Comparison of ENCODE assay signal across 9 cellular contexts in the genomic region with DNA sequence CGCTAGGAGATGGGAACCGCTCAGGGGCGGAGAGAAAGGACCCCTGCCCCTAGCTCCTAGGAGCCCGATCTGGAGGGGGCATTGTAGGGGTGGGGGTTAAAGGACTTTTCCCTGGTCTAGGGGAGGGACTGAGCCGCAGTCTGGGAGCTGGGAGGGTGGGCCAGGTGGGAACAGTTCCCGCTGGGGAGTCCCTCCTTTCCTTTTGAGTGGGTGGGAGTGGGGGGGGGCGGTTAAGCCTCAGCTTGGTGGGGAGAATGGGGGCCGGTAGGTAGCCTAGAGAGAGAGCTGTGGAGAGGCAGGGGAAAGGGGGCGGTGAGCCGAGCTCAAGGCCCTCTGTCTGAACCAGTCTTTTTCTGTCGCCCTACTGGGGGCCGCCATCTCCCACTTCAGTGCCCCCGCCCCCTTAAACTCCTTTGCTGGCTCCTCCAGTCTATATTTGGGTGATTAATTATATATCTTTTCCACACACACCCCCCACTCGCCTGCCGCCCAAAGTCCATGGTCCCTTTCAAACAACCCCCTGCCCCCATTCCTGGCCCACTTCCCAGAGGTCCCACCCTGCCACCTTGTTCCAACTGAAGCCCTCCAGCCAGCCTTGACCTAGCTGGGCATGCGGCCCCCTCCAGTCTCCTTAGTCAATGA. TPM values are rescaled to one million over a fixed set of nuclear protein-coding genes. Genes with fewer than 3 reads are reported as not detected.
DNase-seq lines count a peak whose midpoint lies in the region; ATAC-seq and TF ChIP-seq lines count a peak whose summit lies in the region.
"Had no signal": no experiment of that assay in that cellular context is flagged by ENCODE, and none has a peak within 500 bp of the region (broad histone marks: within the 10 kb centered on the region; RNA-seq: fewer than 3 reads in every experiment).

No MANE protein-coding gene starts in this region.

- no peaks in the 10 kb centered on the region for H3K9me2 ChIP-seq in Karpas-422 (replicated peaks; ENCODE audit: insufficient read depth, low read length)

- DNase-seq in BE2C = no peak
- peak; percentile 38 for DNase-seq in Karpas-422
- peak; percentile 40 for DNase-seq in coronary artery (ENCODE audit: low spot score)
- DNase-seq in natural killer cell treated with Interleukin-12 subunit alpha and Interleukin-12 subunit beta and Interleukin-15 and Interleukin-18, amount 100 ng/mL, for 72 hours (ENCODE audit: low spot score) = peak; percentile 56
- no peak for DNase-seq in retina

- peak overlapping the region; percentile 62 for H3K4me2 ChIP-seq in Karpas-422 (ENCODE audit: low read depth, low read length, poor library complexity, severe bottlenecking)

- H3K4me3 Mint-ChIP-seq in natural killer cell treated with Interleukin-12 subunit alpha and Interleukin-12 subunit beta and Interleukin-15 and Interleukin-18, amount 100 ng/mL, for 72 hours = peak overlapping the region; percentile 92

- ATAC-seq in natural killer cell treated with Interleukin-12 subunit alpha and Interleukin-12 subunit beta and Interleukin-15 and Interleukin-18, amount 100 ng/mL, for 72 hours = no peak
- no peak for ATAC-seq in GM21360 (IDR thresholded peaks at IDR 0.05; ENCODE audit: unreplicated experiment)
- no peak for ATAC-seq in GM21723 (IDR thresholded peaks at IDR 0.05; ENCODE audit: unreplicated experiment)
- ATAC-seq in HG02884 (IDR thresholded peaks at IDR 0.05; ENCODE audit: unreplicated experiment) = no peak

- no peaks in the 10 kb centered on the region for H4K20me1 ChIP-seq in Karpas-422 (ENCODE audit: insufficient read depth, low read depth, low read length)

- H3K27ac ChIP-seq in Karpas-422 (ENCODE audit: low read length) (no peak overlapping the region), coronary artery (peak overlapping the region; percentile 23 to 76)

- H3K27me3 ChIP-seq in BE2C (no peaks in the 10 kb centered on the region), Karpas-422 (ENCODE audit: low read length) (no peaks in the 10 kb centered on the region)

- no peaks in the 10 kb centered on the region for H3K9me3 Mint-ChIP-seq in natural killer cell treated with Interleukin-12 subunit alpha and Interleukin-12 subunit beta and Interleukin-15 and Interleukin-18, amount 100 ng/mL, for 72 hours

- H3K36me3 ChIP-seq in BE2C (no peaks in the 10 kb centered on the region), Karpas-422 (ENCODE audit: insufficient read depth, low read length) (no peaks in the 10 kb centered on the region)

- TF ChIP-seq CTCF in BE2C (IDR thresholded peaks at IDR 0.05; ENCODE audit: low read depth, low read length) (no peak), coronary artery (IDR thresholded peaks at IDR 0.05) (no peak)

- peak overlapping the region; percentile 88 for H3K9ac ChIP-seq in Karpas-422 (ENCODE audit: low read length)

- peak overlapping the region in 1 of 2 donors; percentile 56 for H3K27ac Mint-ChIP-seq in natural killer cell treated with Interleukin-12 subunit alpha and Interleukin-12 subunit beta and Interleukin-15 and Interleukin-18, amount 100 ng/mL, for 72 hours

- no peaks in the 10 kb centered on the region for H3K36me3 Mint-ChIP-seq in natural killer cell treated with Interleukin-12 subunit alpha and Interleukin-12 subunit beta and Interleukin-15 and Interleukin-18, amount 100 ng/mL, for 72 hours

- H3K27me3 Mint-ChIP-seq in natural killer cell treated with Interleukin-12 subunit alpha and Interleukin-12 subunit beta and Interleukin-15 and Interleukin-18, amount 100 ng/mL, for 72 hours = peaks cover 0 to 5% of the 10 kb centered on the region in 2 donors

- H3K9me3 ChIP-seq in BE2C (no peaks in the 10 kb centered on the region), Karpas-422 (ENCODE audit: low read length) (no peaks in the 10 kb centered on the region)

- peaks cover 20 to 25% of the 10 kb centered on the region in 2 donors for H3K4me1 Mint-ChIP-seq in natural killer cell treated with Interleukin-12 subunit alpha and Interleukin-12 subunit beta and Interleukin-15 and Interleukin-18, amount 100 ng/mL, for 72 hours (ENCODE audit: low read depth in 2 of 2)

- H3K4me3 ChIP-seq in BE2C (ENCODE audit: low read depth, low read length) (peak overlapping the region; percentile 63), Karpas-422 (ENCODE audit: low read length) (peak overlapping the region; percentile 84), coronary artery (peak overlapping the region; percentile 88)

- H3K79me2 ChIP-seq in Karpas-422 (ENCODE audit: low read length) = peaks cover 47% of the 10 kb centered on the region

- H3K4me1 ChIP-seq in BE2C (no peaks in the 10 kb centered on the region), Karpas-422 (ENCODE audit: low read length) (peaks cover 16% of the 10 kb centered on the region)

- H2AFZ ChIP-seq in Karpas-422 (ENCODE audit: low read length) = no peak overlapping the region

RNA-seq across cellular contexts. Expression of gene ZNF275, which starts 0.8 kb away (rescaled TPM):
- polyA plus RNA-seq in BE2C (2012; ENCODE audit: insufficient read depth, insufficient read length, low read depth) = 12.4 TPM
- total RNA-seq in Karpas-422 (2014; rRNA removed; shearing (Covaris generic); ENCODE audit: low replicate concordance) = 15.7 and 16.6 TPM in 2 replicates
- total RNA-seq in natural killer cell treated with Interleukin-12 subunit alpha and Interleukin-12 subunit beta and Interleukin-15 and Interleukin-18, amount 100 ng/mL, for 72 hours = 10 to 100 TPM; 13.2 to 15.1 TPM

RNA-seq across cellular contexts. Expression of gene PNMA6F, which starts 13.2 kb away (rescaled TPM):
- not detected for polyA plus RNA-seq in BE2C (2012; ENCODE audit: insufficient read depth, insufficient read length, low read depth)
- total RNA-seq in Karpas-422 (2014; rRNA removed; shearing (Covaris generic); ENCODE audit: low replicate concordance) = not detected in 2 replicates
- total RNA-seq in natural killer cell treated with Interleukin-12 subunit alpha and Interleukin-12 subunit beta and Interleukin-15 and Interleukin-18, amount 100 ng/mL, for 72 hours = not detected
- total RNA-seq: T-helper 1 cell treated with Interleukin-12 subunit alpha and Interleukin-12 subunit beta and Interleukin-4 antibody, amounts not matched to agents 30 ng/mL and 1 ng/mL, for 36 hours had no signal

Comparison
In these comparisons a context has a peak if more than half of its experiments do, and no peak if none do; other contexts are left out.
1. DNase-seq: peak in Karpas-422 (single experiment), coronary artery (single experiment) and natural killer cell treated with Interleukin-12 subunit alpha and Interleukin-12 subunit beta and Interleukin-15 and Interleukin-18, amount 100 ng/mL, for 72 hours (single experiment); none in BE2C (single experiment) and retina (single experiment).
2. Peak in every context shown above with its lines, with median percentiles within 50 percentile points of each other: H3K4me3 ChIP-seq.